ENCODE assay signal across 30 cellular contexts in genomic region chr17:7497636-7498035, GRCh38. TPM values are rescaled to one million over a fixed set of nuclear protein-coding genes. Genes with fewer than 3 reads are reported as not detected.
"Had no signal": no experiment of that assay in that cellular context is flagged by ENCODE, and none has a peak within 500 bp of the region (broad histone marks: within the 10 kb centered on the region; RNA-seq: fewer than 3 reads in every experiment).

No MANE protein-coding gene starts in this region.

- H3K4me2 ChIP-seq: neural progenitor cell had no signal

- H3K27me3 ChIP-seq: dorsolateral prefrontal cortex, gastrocnemius medialis, neural progenitor cell, uterus had no signal

- ATAC-seq: activated CD4-positive, alpha-beta T cell treated with anti-CD3 and anti-CD28 coated beads for 36 hours; activated CD8-positive, alpha-beta memory T cell treated with anti-CD3 and anti-CD28 coated beads, Interleukin-2, amount 10 ng/mL, durations not matched to agents 7 days and 5 days; gastrocnemius medialis; naive thymus-derived CD4-positive, alpha-beta T cell; stimulated activated effector memory CD8-positive, alpha-beta T cell treated with anti-CD3 and anti-CD28 coated beads, Interleukin-12 subunit alpha, Interleukin-12 subunit beta, amount 100 ng/mL, for 72 hours had no signal

- H3K9ac ChIP-seq: neural progenitor cell had no signal

- H3K36me3 ChIP-seq: neural progenitor cell, uterus had no signal

- H3K9me3 ChIP-seq: gastrocnemius medialis, uterus had no signal

- H3K27ac ChIP-seq: dorsolateral prefrontal cortex, neural progenitor cell, uterus had no signal

- FAIRE-seq: kidney had no signal

- DNase-seq: activated CD4-positive, alpha-beta T cell treated with anti-CD3 and anti-CD28 coated beads for 36 hours; activated CD4-positive, CD25-positive, alpha-beta regulatory T cell; activated CD8-positive, alpha-beta memory T cell treated with anti-CD3 and anti-CD28 coated beads, Interleukin-2, amount 10 ng/mL, durations not matched to agents 7 days and 5 days; activated CD8-positive, alpha-beta T cell treated with anti-CD3 and anti-CD28 coated beads, Interleukin-2, amount 10 ng/mL, durations not matched to agents 7 days and 5 days; activated T-cell treated with anti-CD3 and anti-CD28 coated beads, Interleukin-2, amount 50 U/mL, for 48 hours; anterior cingulate cortex; cerebellar nuclear complex; dorsolateral prefrontal cortex; effector memory CD4-positive, alpha-beta T cell; erythroblast; gastrocnemius medialis; hypothalamus; immature natural killer cell; left colon; midbrain; naive thymus-derived CD4-positive, alpha-beta T cell; stimulated activated CD4-positive, alpha-beta T cell treated with anti-CD3 and anti-CD28 coated beads, Interleukin-4, amount 100 ng/mL, for 24 hours; substantia nigra; T-helper 1 cell; uterus had no signal

- H3K4me3 ChIP-seq: coronary artery, dorsolateral prefrontal cortex, gastrocnemius medialis, neural progenitor cell, skin epidermis, uterus had no signal

- H2AFZ ChIP-seq: neural progenitor cell had no signal

- H3K4me1 ChIP-seq: neural progenitor cell, uterus had no signal

RNA-seq across cellular contexts. Expression of gene SLC35G6, which starts 16.4 kb away (rescaled TPM):
- total RNA-seq: activated CD4-positive, alpha-beta T cell treated with anti-CD3 and anti-CD28 coated beads for 36 hours; activated CD8-positive, alpha-beta memory T cell treated with anti-CD3 and anti-CD28 coated beads, Interleukin-2, amount 10 ng/mL, durations not matched to agents 7 days and 5 days; activated CD8-positive, alpha-beta T cell treated with anti-CD3 and anti-CD28 coated beads, Interleukin-2, amount 10 ng/mL, durations not matched to agents 7 days and 5 days; activated T-helper 2 cell treated with anti-CD3 and anti-CD28 coated beads, Interferon-gamma antibody, Interleukin-2, Interleukin-4, amounts not matched to agents 10 μg/mL and 5 μg/mL and 100 μg/mL, durations not matched to agents 14 hours and 24 hours and 36 hours; gastrocnemius medialis; kidney; left colon; lower leg skin; omental fat pad; sciatic nerve; uterus had no signal
- polyA plus RNA-seq: adipose tissue; immature natural killer cell; naive thymus-derived CD4-positive, alpha-beta T cell had no signal
